15 cellular contexts compared by ENCODE assay signal in genomic region chr3:137116619-137117018, GRCh38.
DNase-seq lines count a peak whose midpoint lies in the region; ATAC-seq and TF ChIP-seq lines count a peak whose summit lies in the region.
"Had no signal": no experiment of that assay in that cellular context is flagged by ENCODE, and none has a peak within 500 bp of the region (broad histone marks: within the 10 kb centered on the region; RNA-seq: fewer than 3 reads in every experiment).

No MANE protein-coding gene starts in this region.

- no peaks in the 10 kb centered on the region for H3K9me3 ChIP-seq in RWPE2 (ENCODE audit: severe bottlenecking)
- H3K9me3 ChIP-seq: HAP-1 had no signal

- DNase-seq in ELR (ENCODE audit: low read depth) = peak; percentile 8
- no peak for DNase-seq in RWPE2 (ENCODE audit: low spot score)
- DNase-seq in choroid plexus epithelial cell (ENCODE audit: low read depth) = peak; percentile 2
- DNase-seq in foreskin keratinocyte = peak; percentile 51 to 77
- DNase-seq in stimulated activated CD4-positive, alpha-beta T cell treated with anti-CD3 and anti-CD28 coated beads, Interleukin-12 subunit alpha, Interleukin-12 subunit beta, amount 100 ng/mL, for 4 hours = no peak
- DNase-seq in activated T-cell treated with anti-CD3 and anti-CD28 coated beads, Interleukin-2, amount 50 U/mL, for 1 hour = no peak
- no peak for DNase-seq in GF-D8 (lab: John Stamatoyannopoulos, UW)
- DNase-seq in DMS53 (lab: John Stamatoyannopoulos, UW) = no peak
- DNase-seq: ACHN; CD4-positive, alpha-beta memory T cell; DMS79 treated with DMSO at 0.1 percent for 48 hours; EL; GDM1 had no signal

- H3K4me1 ChIP-seq in RWPE2 (ENCODE audit: insufficient read depth, poor library complexity, severe bottlenecking) (no peaks in the 10 kb centered on the region), foreskin keratinocyte (no peaks in the 10 kb centered on the region)
- H3K4me1 ChIP-seq: HAP-1 had no signal

- no peaks in the 10 kb centered on the region for H3K36me3 ChIP-seq in RWPE2 (ENCODE audit: low read depth)
- H3K36me3 ChIP-seq: HAP-1 had no signal

- ATAC-seq in RWPE2 (ENCODE audit: low read depth) = peak; percentile 67
- peak; percentile 88 for ATAC-seq in foreskin keratinocyte

- H3K4me3 ChIP-seq in RWPE2 (ENCODE audit: severe bottlenecking) (no peak overlapping the region), choroid plexus epithelial cell (ENCODE audit: low read depth, low read length) (no peak overlapping the region)
- H3K4me3 ChIP-seq: HAP-1 had no signal

- no peak for TF ChIP-seq CTCF in RWPE2 (IDR thresholded peaks at IDR 0.05; ENCODE audit: poor library complexity, severe bottlenecking)
- TF ChIP-seq CTCF in choroid plexus epithelial cell (conservative IDR thresholded peaks at IDR 0.05; ENCODE audit: low read depth, low read length) = no peak
- no peak for TF ChIP-seq CTCF in foreskin keratinocyte (conservative IDR thresholded peaks at IDR 0.05)

- no peaks in the 10 kb centered on the region for H3K27me3 ChIP-seq in RWPE2 (ENCODE audit: insufficient read depth, poor library complexity, severe bottlenecking)
- no peaks in the 10 kb centered on the region for H3K27me3 ChIP-seq in foreskin keratinocyte

- H3K27ac ChIP-seq in RWPE2 (ENCODE audit: poor library complexity, severe bottlenecking) (no peak overlapping the region), foreskin keratinocyte (no peak overlapping the region)
- H3K27ac ChIP-seq: C4-2B had no signal

Comparison
In these comparisons a context has a peak if more than half of its experiments do, and no peak if none do; other contexts are left out.
1. DNase-seq: peak in ELR (single experiment), choroid plexus epithelial cell (single experiment) and foreskin keratinocyte (2 of 2); none in RWPE2 (single experiment), stimulated activated CD4-positive, alpha-beta T cell treated with anti-CD3 and anti-CD28 coated beads, Interleukin-12 subunit alpha, Interleukin-12 subunit beta, amount 100 ng/mL, for 4 hours (single experiment), activated T-cell treated with anti-CD3 and anti-CD28 coated beads, Interleukin-2, amount 50 U/mL, for 1 hour (single experiment), GF-D8 (single experiment) and DMS53 (single experiment).